13 cellular contexts compared by ENCODE assay signal in genomic region chr3:71107926-71108325, GRCh38.
DNase-seq lines count a peak whose midpoint lies in the region; ATAC-seq and TF ChIP-seq lines count a peak whose summit lies in the region.
"Had no signal": no experiment of that assay in that cellular context is flagged by ENCODE, and none has a peak within 500 bp of the region (broad histone marks: within the 10 kb centered on the region; RNA-seq: fewer than 3 reads in every experiment).

No MANE protein-coding gene starts in this region.

- no peak overlapping the region for H3K9ac ChIP-seq in DND-41 (ENCODE audit: low read depth, low read length)

- ATAC-seq in DND-41 (ENCODE audit: insufficient read depth, low read depth), result no peak
- no peak for ATAC-seq in activated CD8-positive, alpha-beta T cell treated with anti-CD3 and anti-CD28 coated beads, Interleukin-2, amount 10 ng/mL, durations not matched to agents 7 days and 5 days
- ATAC-seq: GM23338 had no signal

- H3K27ac ChIP-seq in DND-41 (ENCODE audit: low read length) (0 out of 2 replicates have a peak overlapping the region, but pooled peaks have one; percentile 11), sigmoid colon (peak overlapping the region; percentile 70 to 86 (median 81))
- H3K27ac ChIP-seq: WERI-Rb-1 had no signal

- H3K27me3 ChIP-seq in DND-41 (ENCODE audit: insufficient read depth, low read length, poor library complexity) (no peaks in the 10 kb centered on the region), sigmoid colon (no peaks in the 10 kb centered on the region)

- H2AFZ ChIP-seq in DND-41 (ENCODE audit: low read depth, low read length), result no peak overlapping the region
- H2AFZ ChIP-seq: GM23338 had no signal

- TF ChIP-seq EP300 in sigmoid colon (IDR thresholded peaks at IDR 0.05), result no peak

- no peaks in the 10 kb centered on the region for H3K9me3 Mint-ChIP-seq in activated CD8-positive, alpha-beta T cell treated with anti-CD3 and anti-CD28 coated beads, Interleukin-2, amount 10 ng/mL, durations not matched to agents 7 days and 5 days (ENCODE audit: insufficient read depth)
- H3K9me3 Mint-ChIP-seq: GM23338 had no signal

- no peak overlapping the region for H3K4me2 ChIP-seq in DND-41 (ENCODE audit: insufficient read depth, low read length)
- H3K4me2 ChIP-seq: GM23338 had no signal

- H3K4me1 ChIP-seq in DND-41 (ENCODE audit: insufficient read depth, low read length) (no peaks in the 10 kb centered on the region), sigmoid colon (peaks cover 0 to 96% (median 80%) of the 10 kb centered on the region in 4 donors)

- H3K27ac Mint-ChIP-seq in activated CD8-positive, alpha-beta T cell treated with anti-CD3 and anti-CD28 coated beads, Interleukin-2, amount 10 ng/mL, durations not matched to agents 7 days and 5 days, result peak overlapping the region; percentile 6
- H3K27ac Mint-ChIP-seq: GM23338 had no signal

- 57 to 59% methylated on average over 3 of the region's 3 CpGs for WGBS in sigmoid colon, 2 donors

- intact Hi-C loops in sigmoid colon (cut with DNase I), result loop anchor here (5.0 kb wide), 1 partner anchor 41 kb away; no protein-coding TSS in a partner anchor

- H3K79me2 ChIP-seq in DND-41 (ENCODE audit: insufficient read depth, low read length), result peaks cover 57% of the 10 kb centered on the region

- no peak for TF ChIP-seq POLR2A in sigmoid colon (IDR thresholded peaks at IDR 0.05)

- TF ChIP-seq CTCF in DND-41 (IDR thresholded peaks at IDR 0.05; ENCODE audit: borderline replicate concordance, extremely low read depth, low read length, poor library complexity, severe bottlenecking), result no peak
- no peak for TF ChIP-seq CTCF in fibroblast of mammary gland (conservative IDR thresholded peaks at IDR 0.05; ENCODE audit: control insufficient read depth, insufficient read depth, low read depth, low read length)
- TF ChIP-seq CTCF in sigmoid colon (IDR thresholded peaks at IDR 0.05), result no peak

- H3K4me1 Mint-ChIP-seq in activated CD8-positive, alpha-beta T cell treated with anti-CD3 and anti-CD28 coated beads, Interleukin-2, amount 10 ng/mL, durations not matched to agents 7 days and 5 days (ENCODE audit: low read depth), result peaks cover 61% of the 10 kb centered on the region

- POLR2A ChIA-PET in activated CD8-positive, alpha-beta T cell treated with anti-CD3 and anti-CD28 coated beads, Interleukin-2, amount 10 ng/mL, durations not matched to agents 7 days and 5 days (lab: Charles Lee), result interaction anchor here (0.7 kb wide), 1 partner anchor 17 kb away, joined by 3 read pairs; no protein-coding TSS in a partner anchor

- DNase-seq in DND-41 (no peak), fibroblast of mammary gland (ENCODE audit: low read depth) (peak; percentile 68), sigmoid colon (no peak), RPMI8226 (no peak), AG08396 (ENCODE audit: low spot score) (no peak), DMS79 treated with DMSO at 0.1 percent for 48 hours (lab: John Stamatoyannopoulos, UW) (no peak), NCI-H2081 treated with DMSO at 0.1 percent for 48 hours (lab: John Stamatoyannopoulos, UW) (no peak)
- no peak for DNase-seq in activated CD8-positive, alpha-beta T cell treated with anti-CD3 and anti-CD28 coated beads, Interleukin-2, amount 10 ng/mL, durations not matched to agents 7 days and 5 days
- DNase-seq: NCI-H1105, NCI-H524 treated with DMSO at 0.1 percent for 48 hours, SHP77 treated with DMSO at 0.1 percent for 48 hours, WERI-Rb-1 had no signal

- H3K9me3 ChIP-seq in DND-41 (ENCODE audit: insufficient read depth, low read length, severe bottlenecking), result no peaks in the 10 kb centered on the region
- H3K9me3 ChIP-seq in sigmoid colon, result no peaks in the 10 kb centered on the region

- peaks cover 65% of the 10 kb centered on the region for H3K36me3 Mint-ChIP-seq in activated CD8-positive, alpha-beta T cell treated with anti-CD3 and anti-CD28 coated beads, Interleukin-2, amount 10 ng/mL, durations not matched to agents 7 days and 5 days (ENCODE audit: low read depth)

- H3K36me3 ChIP-seq in DND-41 (ENCODE audit: insufficient read depth, low read length) (peaks cover 60% of the 10 kb centered on the region), sigmoid colon (peaks cover 0 to 17% (median 12%) of the 10 kb centered on the region in 4 donors)
- H3K36me3 ChIP-seq: WERI-Rb-1 had no signal

- H3K27me3 Mint-ChIP-seq in activated CD8-positive, alpha-beta T cell treated with anti-CD3 and anti-CD28 coated beads, Interleukin-2, amount 10 ng/mL, durations not matched to agents 7 days and 5 days (ENCODE audit: low read depth), result no peaks in the 10 kb centered on the region

- no peak overlapping the region for H3K4me3 Mint-ChIP-seq in activated CD8-positive, alpha-beta T cell treated with anti-CD3 and anti-CD28 coated beads, Interleukin-2, amount 10 ng/mL, durations not matched to agents 7 days and 5 days
- H3K4me3 Mint-ChIP-seq: GM23338 had no signal

- CTCF ChIA-PET in activated CD8-positive, alpha-beta T cell treated with anti-CD3 and anti-CD28 coated beads, Interleukin-2, amount 10 ng/mL, durations not matched to agents 7 days and 5 days (lab: Charles Lee), result no interaction called here

- H3K4me3 ChIP-seq in DND-41 (ENCODE audit: low read depth in 1 of 2, low read length in 2 of 2) (no peak overlapping the region), fibroblast of mammary gland (ENCODE audit: control insufficient read depth, low read depth, low read length) (no peak overlapping the region), sigmoid colon (no peak overlapping the region)
- H3K4me3 ChIP-seq: GM23338 had no signal

- H4K20me1 ChIP-seq in DND-41 (ENCODE audit: insufficient read depth, low read length), result peaks cover 3% of the 10 kb centered on the region; the same call in 1 of the 2 replicates
